ENCODE assay signal across 26 cellular contexts in the genomic region with DNA sequence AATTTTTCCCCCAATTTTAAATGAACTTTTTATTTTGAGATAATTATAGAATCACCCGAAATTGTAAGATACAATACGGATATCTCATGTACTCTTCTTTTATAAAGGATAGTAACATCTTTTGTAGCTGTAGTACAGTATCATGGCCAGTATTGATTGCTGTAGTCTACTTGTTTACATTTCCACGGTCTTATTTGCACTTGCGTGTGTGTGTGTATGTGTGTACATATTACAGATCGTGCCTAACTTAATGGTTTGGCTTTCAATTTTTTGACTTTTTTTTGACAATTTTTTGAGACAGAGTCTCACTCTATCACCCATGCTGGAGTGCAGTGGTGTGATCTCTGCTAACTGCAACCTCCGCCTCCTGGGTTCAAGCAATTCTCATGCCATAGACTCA. TPM values are rescaled to one million over a fixed set of nuclear protein-coding genes. Genes with fewer than 3 reads are reported as not detected.
"Had no signal": no experiment of that assay in that cellular context is flagged by ENCODE, and none has a peak within 500 bp of the region (broad histone marks: within the 10 kb centered on the region; RNA-seq: fewer than 3 reads in every experiment).

No MANE protein-coding gene starts in this region.

- FAIRE-seq: bronchial epithelial cell, RCC 7860 had no signal

- H3K27me3 ChIP-seq: ascending aorta, body of pancreas had no signal

- H3K9me3 ChIP-seq: ascending aorta, body of pancreas had no signal

- DNase-seq: activated B cell treated with CpG ODN at 0.5 μM for 24 hours; activated CD4-positive, alpha-beta T cell treated with anti-CD3 and anti-CD28 coated beads for 1 hour; activated CD4-positive, alpha-beta T cell treated with anti-CD3 and anti-CD28 coated beads, Interleukin-2, amount 10 ng/mL, durations not matched to agents 24 days and 14 days; activated CD4-positive, alpha-beta T cell treated with anti-CD3 and anti-CD28 coated beads, Interleukin-2, amount 50 U/mL, for 48 hours; activated CD8-positive, alpha-beta memory T cell treated with anti-CD3 and anti-CD28 coated beads, Interleukin-2, amount 10 ng/mL, durations not matched to agents 7 days and 5 days; activated effector memory CD4-positive, alpha-beta T cell treated with anti-CD3 and anti-CD28 coated beads, Interleukin-2, amount 50 U/mL, for 16 hours; activated naive CD4-positive, alpha-beta T cell treated with Interleukin-2 at 50 U/mL for 16 hours; activated naive CD8-positive, alpha-beta T cell treated with anti-CD3 and anti-CD28 coated beads, Interleukin-2, amount 50 U/mL, for 24 hours; activated T-cell treated with anti-CD3 and anti-CD28 coated beads, Interleukin-2, amount 50 U/mL, for 4 hours; amniotic stem cell; NCI-H1105 treated with DMSO at 0.1 percent for 48 hours; NCI-H1436 treated with DMSO at 0.1 percent for 48 hours; NCI-H1930; NCI-H2107; NCI-H2171 treated with DMSO at 0.1 percent for 48 hours; NCI-H345; NCI-H510A; NCI-H526 treated with DMSO at 0.1 percent for 48 hours; PC-3; SHP77 treated with DMSO at 0.1 percent for 48 hours had no signal

- H3K36me3 ChIP-seq: ascending aorta had no signal

- ATAC-seq: activated CD8-positive, alpha-beta memory T cell treated with anti-CD3 and anti-CD28 coated beads, Interleukin-2, amount 10 ng/mL, durations not matched to agents 7 days and 5 days; activated naive CD4-positive, alpha-beta T cell treated with anti-CD3 and anti-CD28 coated beads, Interleukin-2, amount 50 U/mL, for 72 hours; activated naive CD8-positive, alpha-beta T cell treated with anti-CD3 and anti-CD28 coated beads, Interleukin-2, amount 50 U/mL, for 24 hours; activated T-cell treated with anti-CD3 and anti-CD28 coated beads, Interleukin-2, amount 50 U/mL, for 4 hours; body of pancreas; PC-3 had no signal

- H3K4me3 ChIP-seq: ascending aorta, body of pancreas had no signal

- H3K27ac ChIP-seq: ascending aorta, body of pancreas had no signal

RNA-seq across cellular contexts. Expression of gene FLT3, which starts 44.7 kb away (rescaled TPM):
- total RNA-seq: activated CD4-positive, alpha-beta T cell treated with anti-CD3 and anti-CD28 coated beads, Interleukin-2, amount 10 ng/mL, durations not matched to agents 24 days and 14 days; activated CD8-positive, alpha-beta memory T cell treated with anti-CD3 and anti-CD28 coated beads, Interleukin-2, amount 10 ng/mL, durations not matched to agents 7 days and 5 days; activated naive CD4-positive, alpha-beta T cell treated with anti-CD3 and anti-CD28 coated beads, Interleukin-2, amount 50 U/mL, for 72 hours; ascending aorta; bronchial epithelial cell; PC-3; SK-MEL-5 had no signal
